ENCODE assay signal across 8 cellular contexts in genomic region chr9:128863647-128864046, GRCh38. TPM values are rescaled to one million over a fixed set of nuclear protein-coding genes. Genes with fewer than 3 reads are reported as not detected.
A peak's percentile ranks its signal among the peaks of the same experiment; 100 is the strongest.
DNase-seq lines count a peak whose midpoint lies in the region; ATAC-seq and TF ChIP-seq lines count a peak whose summit lies in the region.

No MANE protein-coding gene starts in this region.

- DNase-seq in NCI-H2081 (lab: John Stamatoyannopoulos, UW) (peak; percentile 15 to 34), NCI-H2081 treated with DMSO at 0.1 percent for 48 hours (lab: John Stamatoyannopoulos, UW) (no peak), T follicular helper cell (ENCODE audit: low read depth) (peak; percentile 72), right cardiac atrium (peak; percentile 73 to 90 (median 89)), smooth muscle cell (lab: John Stamatoyannopoulos, UW; ENCODE audit: unreplicated experiment) (peak; percentile 47)
- peak; percentile 90 for DNase-seq in activated naive CD8-positive, alpha-beta T cell treated with anti-CD3 and anti-CD28 coated beads, Interleukin-2, amount 10 ng/mL, durations not matched to agents 7 days and 5 days

- TF ChIP-seq CTCF in smooth muscle cell (IDR thresholded peaks at IDR 0.05; ENCODE audit: borderline replicate concordance, insufficient read depth, poor library complexity, severe bottlenecking), result peak; percentile 91

- intact Hi-C loops in right cardiac atrium (cut with DNase I), result loop anchor here (2.0 to 5.0 kb wide), 2 partner anchors 64 to 65 kb away; no protein-coding TSS in a partner anchor

- H3K9ac ChIP-seq in smooth muscle cell (ENCODE audit: low read depth), result no peak overlapping the region

- no peak for TF ChIP-seq EP300 in Ishikawa (IDR thresholded peaks at IDR 0.05; ENCODE audit: borderline replicate concordance)

- H3K4me3 Mint-ChIP-seq in activated naive CD8-positive, alpha-beta T cell treated with anti-CD3 and anti-CD28 coated beads, Interleukin-2, amount 10 ng/mL, durations not matched to agents 7 days and 5 days, result no peak overlapping the region

- peaks cover 4% of the 10 kb centered on the region for H4K20me1 ChIP-seq in smooth muscle cell (ENCODE audit: low read depth)

- H3K4me3 ChIP-seq in right cardiac atrium (ENCODE audit: low read length) (no peak overlapping the region), smooth muscle cell (no peak overlapping the region)

- peaks cover 12% of the 10 kb centered on the region for H3K4me1 Mint-ChIP-seq in activated naive CD8-positive, alpha-beta T cell treated with anti-CD3 and anti-CD28 coated beads, Interleukin-2, amount 10 ng/mL, durations not matched to agents 7 days and 5 days

- H3K9me3 ChIP-seq in right cardiac atrium (ENCODE audit: control insufficient read depth, low read length), result no peaks in the 10 kb centered on the region
- H3K9me3 ChIP-seq in smooth muscle cell (replicated peaks; ENCODE audit: low read depth), result no peaks in the 10 kb centered on the region

- no peaks in the 10 kb centered on the region for H3K27me3 Mint-ChIP-seq in activated naive CD8-positive, alpha-beta T cell treated with anti-CD3 and anti-CD28 coated beads, Interleukin-2, amount 10 ng/mL, durations not matched to agents 7 days and 5 days

- H3K9me3 Mint-ChIP-seq in activated naive CD8-positive, alpha-beta T cell treated with anti-CD3 and anti-CD28 coated beads, Interleukin-2, amount 10 ng/mL, durations not matched to agents 7 days and 5 days, result no peaks in the 10 kb centered on the region

- H3K36me3 Mint-ChIP-seq in activated naive CD8-positive, alpha-beta T cell treated with anti-CD3 and anti-CD28 coated beads, Interleukin-2, amount 10 ng/mL, durations not matched to agents 7 days and 5 days, result no peaks in the 10 kb centered on the region

- peak; percentile 84 for TF ChIP-seq RAD21 in Ishikawa (IDR thresholded peaks at IDR 0.05; ENCODE audit: low read depth)

- no peaks in the 10 kb centered on the region for H3K4me1 ChIP-seq in right cardiac atrium (ENCODE audit: control insufficient read depth, insufficient read depth, low read length)
- H3K4me1 ChIP-seq in smooth muscle cell (ENCODE audit: low read depth), result peaks cover 7% of the 10 kb centered on the region

- H3K79me2 ChIP-seq in smooth muscle cell (ENCODE audit: low read depth), result no peaks in the 10 kb centered on the region

- no peaks in the 10 kb centered on the region for H3K27me3 ChIP-seq in right cardiac atrium (ENCODE audit: control insufficient read depth, insufficient read depth)
- H3K27me3 ChIP-seq in smooth muscle cell (ENCODE audit: low read depth), result no peaks in the 10 kb centered on the region

- H3F3A ChIP-seq in smooth muscle cell (ENCODE audit: low read depth), result no peaks in the 10 kb centered on the region

- H2AFZ ChIP-seq in smooth muscle cell (ENCODE audit: low read depth), result no peak overlapping the region

- ATAC-seq in activated naive CD8-positive, alpha-beta T cell treated with anti-CD3 and anti-CD28 coated beads, Interleukin-2, amount 10 ng/mL, durations not matched to agents 7 days and 5 days (ENCODE audit: low read depth), result peak; percentile 95
- ATAC-seq in right cardiac atrium (peak; percentile 79 to 89), GM21528 (IDR thresholded peaks at IDR 0.05; ENCODE audit: low FRiP score, unreplicated experiment) (no peak)

- H3K27ac Mint-ChIP-seq in activated naive CD8-positive, alpha-beta T cell treated with anti-CD3 and anti-CD28 coated beads, Interleukin-2, amount 10 ng/mL, durations not matched to agents 7 days and 5 days, result no peak overlapping the region

- H3K36me3 ChIP-seq in smooth muscle cell (ENCODE audit: low read depth), result no peaks in the 10 kb centered on the region

- H3K4me2 ChIP-seq in smooth muscle cell, result no peak overlapping the region

- POLR2A ChIA-PET in activated naive CD8-positive, alpha-beta T cell treated with anti-CD3 and anti-CD28 coated beads, Interleukin-2, amount 10 ng/mL, durations not matched to agents 7 days and 5 days (lab: Charles Lee), result no interaction called here

- 23% methylated on average over 10 of the region's 10 CpGs for WGBS in right cardiac atrium
- WGBS in smooth muscle cell (ENCODE audit: low lambda C conversion rate), result 39% methylated on average over 9 of the region's 10 CpGs

- H3K27ac ChIP-seq in right cardiac atrium (ENCODE audit: low read length) (no peak overlapping the region), smooth muscle cell (ENCODE audit: low read depth) (no peak overlapping the region)

TF ChIP-seq in Ishikawa, 13 proteins besides CTCF, POLR2A, EP300 and RAD21:
- TF ChIP-seq EGR1 (IDR thresholded peaks at IDR 0.05) (no peak), TCF12 (IDR thresholded peaks at IDR 0.05; ENCODE audit: low read depth) (no peak), YY1 (IDR thresholded peaks at IDR 0.05; ENCODE audit: low read depth) (no peak), CEBPB (IDR thresholded peaks at IDR 0.05) (no peak), REST (IDR thresholded peaks at IDR 0.05; ENCODE audit: low read depth) (no peak), MAX (IDR thresholded peaks at IDR 0.05) (0 out of 2 replicates have a peak, but pooled peaks have one; percentile 37)

RNA-seq across cellular contexts. Expression of gene KYAT1, which starts 18.1 kb away (rescaled TPM):
- 10 to 100 TPM; 14.9 to 16.3 TPM for total RNA-seq in activated naive CD8-positive, alpha-beta T cell treated with anti-CD3 and anti-CD28 coated beads, Interleukin-2, amount 10 ng/mL, durations not matched to agents 7 days and 5 days
- total RNA-seq in right cardiac atrium, result 10 to 100 TPM; 10.1 to 18.0 (median 14.0) TPM
- 14.7 TPM for polyA plus RNA-seq in right cardiac atrium
- 3.1 and 10.2 TPM in 2 replicates for total RNA-seq in smooth muscle cell
- polyA plus RNA-seq in smooth muscle cell, result 7.7 and 9.3 TPM in 2 replicates

RNA-seq across cellular contexts. Expression of gene LRRC8A, which starts 18.3 kb away (rescaled TPM):
- 10 to 100 TPM; 24.1 to 25.9 TPM for total RNA-seq in activated naive CD8-positive, alpha-beta T cell treated with anti-CD3 and anti-CD28 coated beads, Interleukin-2, amount 10 ng/mL, durations not matched to agents 7 days and 5 days
- total RNA-seq in right cardiac atrium (10 to 100 TPM; 22.5 to 49.8 (median 26.3) TPM), smooth muscle cell (44.9 and 50.1 TPM in 2 replicates)
- polyA plus RNA-seq in right cardiac atrium (28.3 TPM), smooth muscle cell (48.6 and 58.3 TPM in 2 replicates)

RNA-seq across cellular contexts. Expression of gene SPOUT1, which starts 34.1 kb away (rescaled TPM):
- 10 to 100 TPM; 71.4 to 75.4 TPM for total RNA-seq in activated naive CD8-positive, alpha-beta T cell treated with anti-CD3 and anti-CD28 coated beads, Interleukin-2, amount 10 ng/mL, durations not matched to agents 7 days and 5 days
- total RNA-seq in right cardiac atrium (10 to 100 TPM; 13.4 to 22.1 (median 17.2) TPM), smooth muscle cell (6.2 and 8.7 TPM in 2 replicates)
- polyA plus RNA-seq in right cardiac atrium (11.9 TPM), smooth muscle cell (44.8 and 50.4 TPM in 2 replicates)

RNA-seq across cellular contexts. Expression of gene ENDOG, which starts 45.3 kb away (rescaled TPM):
- 10 to 100 TPM; 16.2 to 19.5 TPM for total RNA-seq in activated naive CD8-positive, alpha-beta T cell treated with anti-CD3 and anti-CD28 coated beads, Interleukin-2, amount 10 ng/mL, durations not matched to agents 7 days and 5 days
- total RNA-seq in right cardiac atrium (10 to 100 TPM; 42.9 to 70.5 (median 56.6) TPM), smooth muscle cell (10.8 and 18.4 TPM in 2 replicates)
- polyA plus RNA-seq in right cardiac atrium (64.5 TPM), smooth muscle cell (30.5 and 35.1 TPM in 2 replicates)

RNA-seq across cellular contexts. Expression of gene PHYHD1, which starts 57.1 kb away (rescaled TPM):
- 1 to 10 TPM; 1.4 to 1.6 TPM for total RNA-seq in activated naive CD8-positive, alpha-beta T cell treated with anti-CD3 and anti-CD28 coated beads, Interleukin-2, amount 10 ng/mL, durations not matched to agents 7 days and 5 days
- total RNA-seq in right cardiac atrium, result 10 to 100 TPM; 30.4 to 64.4 (median 38.0) TPM
- 57.8 TPM for polyA plus RNA-seq in right cardiac atrium
- 7.3 and 17.3 TPM in 2 replicates for total RNA-seq in smooth muscle cell
- 30.5 and 37.6 TPM in 2 replicates for polyA plus RNA-seq in smooth muscle cell
